8 cellular contexts compared by ENCODE assay signal in genomic region chr17:42555122-42555622, GRCh38. TPM values are rescaled to one million over a fixed set of nuclear protein-coding genes. Genes with fewer than 3 reads are reported as not detected.
DNase-seq lines count a peak whose midpoint lies in the region; ATAC-seq lines count a peak whose summit lies in the region.

No MANE protein-coding gene starts in this region.

- peaks cover 0 to 6% of the 10 kb centered on the region in 2 donors for H3K36me3 Mint-ChIP-seq in activated naive CD4-positive, alpha-beta T cell treated with anti-CD3 and anti-CD28 coated beads, Interleukin-2, amount 50 U/mL, for 72 hours
- H3K36me3 Mint-ChIP-seq in stimulated activated memory B cell treated with anti-CD40 and anti-IgM and Interleukin-4, amounts not matched to agents 10 μg/mL and 1 μg/mL and 100 μg/mL, for 72 hours: no peaks in the 10 kb centered on the region

- no peak for DNase-seq in activated naive CD4-positive, alpha-beta T cell treated with anti-CD3 and anti-CD28 coated beads, Interleukin-2, amount 50 U/mL, for 72 hours (ENCODE audit: low spot score in 2 of 2)
- DNase-seq in NAMALWA (ENCODE audit: low spot score) (no peak), AG08396 (ENCODE audit: low spot score) (no peak)

- H3K27me3 Mint-ChIP-seq in stimulated activated memory B cell treated with anti-CD40 and anti-IgM and Interleukin-4, amounts not matched to agents 10 μg/mL and 1 μg/mL and 100 μg/mL, for 72 hours: no peaks in the 10 kb centered on the region

- peak overlapping the region; percentile 89 for H3K4me3 ChIP-seq in iPS-11a (ENCODE audit: low read depth, low read length)

- ATAC-seq in HG02759 (IDR thresholded peaks at IDR 0.05; ENCODE audit: unreplicated experiment) (peak; percentile 6), HG02973 (IDR thresholded peaks at IDR 0.05; ENCODE audit: unreplicated experiment) (no peak), HG03521 (IDR thresholded peaks at IDR 0.05; ENCODE audit: unreplicated experiment) (no peak)
- peak; percentile 6 to 14 for ATAC-seq in activated naive CD4-positive, alpha-beta T cell treated with anti-CD3 and anti-CD28 coated beads, Interleukin-2, amount 50 U/mL, for 72 hours
- ATAC-seq in stimulated activated memory B cell treated with anti-CD40 and anti-IgM and Interleukin-4, amounts not matched to agents 10 μg/mL and 1 μg/mL and 100 μg/mL, for 72 hours: no peak

- no peaks in the 10 kb centered on the region for H3K9me3 Mint-ChIP-seq in activated naive CD4-positive, alpha-beta T cell treated with anti-CD3 and anti-CD28 coated beads, Interleukin-2, amount 50 U/mL, for 72 hours
- no peaks in the 10 kb centered on the region for H3K9me3 Mint-ChIP-seq in stimulated activated memory B cell treated with anti-CD40 and anti-IgM and Interleukin-4, amounts not matched to agents 10 μg/mL and 1 μg/mL and 100 μg/mL, for 72 hours

- peaks cover 49% of the 10 kb centered on the region for H3K4me1 Mint-ChIP-seq in stimulated activated memory B cell treated with anti-CD40 and anti-IgM and Interleukin-4, amounts not matched to agents 10 μg/mL and 1 μg/mL and 100 μg/mL, for 72 hours

- peak overlapping the region; percentile 99 for H3K4me3 Mint-ChIP-seq in stimulated activated memory B cell treated with anti-CD40 and anti-IgM and Interleukin-4, amounts not matched to agents 10 μg/mL and 1 μg/mL and 100 μg/mL, for 72 hours

- H3K27ac Mint-ChIP-seq in activated naive CD4-positive, alpha-beta T cell treated with anti-CD3 and anti-CD28 coated beads, Interleukin-2, amount 50 U/mL, for 72 hours: peak overlapping the region; percentile 94 to 95
- H3K27ac Mint-ChIP-seq in stimulated activated memory B cell treated with anti-CD40 and anti-IgM and Interleukin-4, amounts not matched to agents 10 μg/mL and 1 μg/mL and 100 μg/mL, for 72 hours: peak overlapping the region; percentile 98

RNA-seq across cellular contexts. Expression of gene HSD17B1, which starts 2.4 kb away (rescaled TPM):
- 1 to 10 TPM in 1 of 2 donors, under 1 TPM in 1; 0.76 to 1.7 TPM for total RNA-seq in activated naive CD4-positive, alpha-beta T cell treated with anti-CD3 and anti-CD28 coated beads, Interleukin-2, amount 50 U/mL, for 72 hours

RNA-seq across cellular contexts. Expression of gene COASY, which starts 6.8 kb away (rescaled TPM):
- total RNA-seq in activated naive CD4-positive, alpha-beta T cell treated with anti-CD3 and anti-CD28 coated beads, Interleukin-2, amount 50 U/mL, for 72 hours: 100 to 1,000 TPM in 1 of 2 donors, 10 to 100 TPM in 1; 86.4 to 124 TPM

RNA-seq across cellular contexts. Expression of gene MLX, which starts 11.7 kb away (rescaled TPM):
- 10 to 100 TPM; 44.3 to 60.5 TPM for total RNA-seq in activated naive CD4-positive, alpha-beta T cell treated with anti-CD3 and anti-CD28 coated beads, Interleukin-2, amount 50 U/mL, for 72 hours

RNA-seq across cellular contexts. Expression of gene NAGLU, which starts 19.1 kb away (rescaled TPM):
- total RNA-seq in activated naive CD4-positive, alpha-beta T cell treated with anti-CD3 and anti-CD28 coated beads, Interleukin-2, amount 50 U/mL, for 72 hours: 10 to 100 TPM; 13.1 to 16.9 TPM

RNA-seq across cellular contexts. Expression of gene PSMC3IP, which starts 22.4 kb away (rescaled TPM):
- total RNA-seq in activated naive CD4-positive, alpha-beta T cell treated with anti-CD3 and anti-CD28 coated beads, Interleukin-2, amount 50 U/mL, for 72 hours: 10 to 100 TPM; 24.7 to 52.5 TPM

Comparison
In these comparisons a context has a peak if more than half of its experiments do, and no peak if none do; other contexts are left out.
1. ATAC-seq: peak in HG02759 (single experiment) and activated naive CD4-positive, alpha-beta T cell treated with anti-CD3 and anti-CD28 coated beads, Interleukin-2, amount 50 U/mL, for 72 hours (2 of 2); none in stimulated activated memory B cell treated with anti-CD40 and anti-IgM and Interleukin-4, amounts not matched to agents 10 μg/mL and 1 μg/mL and 100 μg/mL, for 72 hours (single experiment), HG02973 (single experiment) and HG03521 (single experiment).